Comparison of ENCODE assay signal across 2 cellular contexts in the genomic region with DNA sequence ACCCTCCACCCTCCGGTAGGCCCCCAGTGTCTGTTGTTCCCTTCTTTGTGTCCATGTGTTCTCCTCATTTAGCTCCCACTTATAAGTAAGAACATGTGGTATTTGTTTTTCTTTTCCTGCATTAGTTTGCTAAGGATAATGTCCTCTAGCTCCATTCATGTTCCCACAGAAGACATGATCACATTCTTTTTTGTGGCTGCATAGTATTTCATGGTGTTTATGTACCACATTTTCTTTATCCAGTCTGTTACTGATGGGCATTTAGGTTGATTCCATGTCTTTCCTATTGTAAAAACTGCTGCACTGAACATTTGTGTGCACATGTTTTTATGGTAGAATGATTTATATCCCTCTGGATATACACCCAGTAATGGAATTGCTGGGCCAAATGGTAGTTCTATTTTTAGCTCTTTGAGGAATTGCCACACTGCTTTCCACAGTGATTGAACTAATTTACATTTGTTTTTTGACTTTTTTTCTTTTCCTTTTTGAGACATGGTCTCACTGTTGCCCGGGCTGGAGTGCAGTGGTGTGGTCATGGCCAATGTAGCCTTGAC.
TF ChIP-seq lines count a peak whose summit lies in the region.

No MANE protein-coding gene starts in this region.

TF ChIP-seq in HepG2, 621 proteins besides CTCF, POLR2A, EP300 and RAD21:
- TF ChIP-seq ZNF296 (CRISPR knock-in tag; conservative IDR thresholded peaks at IDR 0.05) (no peak), ZNF383 (CRISPR knock-in tag; IDR thresholded peaks at IDR 0.05; ENCODE audit: borderline replicate concordance) (0 out of 2 replicates have a peak, but pooled peaks have one; percentile 33), NCOA1 (CRISPR knock-in tag; IDR thresholded peaks at IDR 0.05) (no peak), ZNF577 (CRISPR knock-in tag; IDR thresholded peaks at IDR 0.05; ENCODE audit: borderline replicate concordance, low read depth) (no peak), NPAS2 (CRISPR knock-in tag; IDR thresholded peaks at IDR 0.05; ENCODE audit: borderline replicate concordance) (no peak), ZNF660 (CRISPR knock-in tag; IDR thresholded peaks at IDR 0.05; ENCODE audit: borderline replicate concordance, low read depth) (no peak), SIX1 (CRISPR knock-in tag; IDR thresholded peaks at IDR 0.05; ENCODE audit: borderline replicate concordance) (no peak), ZNF747 (CRISPR knock-in tag; IDR thresholded peaks at IDR 0.05; ENCODE audit: borderline replicate concordance) (no peak), ZNF432 (CRISPR knock-in tag; IDR thresholded peaks at IDR 0.05; ENCODE audit: borderline replicate concordance) (no peak), PPARG (CRISPR knock-in tag; conservative IDR thresholded peaks at IDR 0.05) (no peak), BRCA1 (CRISPR knock-in tag; IDR thresholded peaks at IDR 0.05) (no peak), ZNF441 (CRISPR knock-in tag; IDR thresholded peaks at IDR 0.05; ENCODE audit: borderline replicate concordance) (no peak), ZNF878 (CRISPR knock-in tag; IDR thresholded peaks at IDR 0.05) (no peak)
- TF ChIP-seq, protein P1, sequence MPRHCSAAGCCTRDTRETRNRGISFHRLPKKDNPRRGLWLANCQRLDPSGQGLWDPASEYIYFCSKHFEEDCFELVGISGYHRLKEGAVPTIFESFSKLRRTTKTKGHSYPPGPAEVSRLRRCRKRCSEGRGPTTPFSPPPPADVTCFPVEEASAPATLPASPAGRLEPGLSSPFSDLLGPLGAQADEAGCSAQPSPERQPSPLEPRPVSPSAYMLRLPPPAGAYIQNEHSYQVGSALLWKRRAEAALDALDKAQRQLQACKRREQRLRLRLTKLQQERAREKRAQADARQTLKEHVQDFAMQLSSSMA (CRISPR knock-in tag; IDR thresholded peaks at IDR 0.05), result no peak
- TF ChIP-seq, protein P2, sequence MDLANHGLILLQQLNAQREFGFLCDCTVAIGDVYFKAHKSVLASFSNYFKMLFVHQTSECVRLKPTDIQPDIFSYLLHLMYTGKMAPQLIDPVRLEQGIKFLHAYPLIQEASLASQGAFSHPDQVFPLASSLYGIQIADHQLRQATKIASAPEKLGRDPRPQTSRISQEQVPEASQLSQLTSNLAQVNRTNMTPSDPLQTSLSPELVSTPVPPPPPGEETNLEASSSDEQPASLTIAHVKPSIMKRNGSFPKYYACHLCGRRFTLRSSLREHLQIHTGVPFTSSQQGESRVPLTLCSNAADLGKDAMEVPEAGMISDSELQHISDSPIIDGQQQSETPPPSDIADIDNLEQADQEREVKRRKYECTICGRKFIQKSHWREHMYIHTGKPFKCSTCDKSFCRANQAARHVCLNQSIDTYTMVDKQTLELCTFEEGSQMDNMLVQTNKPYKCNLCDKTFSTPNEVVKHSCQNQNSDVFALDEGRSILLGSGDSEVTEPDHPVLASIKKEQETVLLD (CRISPR knock-in tag; IDR thresholded peaks at IDR 0.05; ENCODE audit: low read depth), result no peak
- TF ChIP-seq, protein P3, sequence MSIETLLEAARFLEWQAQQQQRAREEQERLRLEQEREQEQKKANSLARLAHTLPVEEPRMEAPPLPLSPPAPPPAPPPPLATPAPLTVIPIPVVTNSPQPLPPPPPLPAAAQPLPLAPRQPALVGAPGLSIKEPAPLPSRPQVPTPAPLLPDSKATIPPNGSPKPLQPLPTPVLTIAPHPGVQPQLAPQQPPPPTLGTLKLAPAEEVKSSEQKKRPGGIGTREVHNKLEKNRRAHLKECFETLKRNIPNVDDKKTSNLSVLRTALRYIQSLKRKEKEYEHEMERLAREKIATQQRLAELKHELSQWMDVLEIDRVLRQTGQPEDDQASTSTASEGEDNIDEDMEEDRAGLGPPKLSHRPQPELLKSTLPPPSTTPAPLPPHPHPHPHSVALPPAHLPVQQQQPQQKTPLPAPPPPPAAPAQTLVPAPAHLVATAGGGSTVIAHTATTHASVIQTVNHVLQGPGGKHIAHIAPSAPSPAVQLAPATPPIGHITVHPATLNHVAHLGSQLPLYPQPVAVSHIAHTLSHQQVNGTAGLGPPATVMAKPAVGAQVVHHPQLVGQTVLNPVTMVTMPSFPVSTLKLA (IDR thresholded peaks at IDR 0.05), result peak; percentile 61

TF ChIP-seq in WTC11, 78 proteins besides CTCF, POLR2A, EP300 and RAD21:
- TF ChIP-seq, protein P4, sequence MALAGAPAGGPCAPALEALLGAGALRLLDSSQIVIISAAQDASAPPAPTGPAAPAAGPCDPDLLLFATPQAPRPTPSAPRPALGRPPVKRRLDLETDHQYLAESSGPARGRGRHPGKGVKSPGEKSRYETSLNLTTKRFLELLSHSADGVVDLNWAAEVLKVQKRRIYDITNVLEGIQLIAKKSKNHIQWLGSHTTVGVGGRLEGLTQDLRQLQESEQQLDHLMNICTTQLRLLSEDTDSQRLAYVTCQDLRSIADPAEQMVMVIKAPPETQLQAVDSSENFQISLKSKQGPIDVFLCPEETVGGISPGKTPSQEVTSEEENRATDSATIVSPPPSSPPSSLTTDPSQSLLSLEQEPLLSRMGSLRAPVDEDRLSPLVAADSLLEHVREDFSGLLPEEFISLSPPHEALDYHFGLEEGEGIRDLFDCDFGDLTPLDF (CRISPR knock-in tag; IDR thresholded peaks at IDR 0.05), result no peak
- no peak for TF ChIP-seq GTF2I (CRISPR knock-in tag; conservative IDR thresholded peaks at IDR 0.05)
TF ChIP-seq in WTC11: peak in this region for 0.
